8 cellular contexts compared by ENCODE assay signal in the genomic region with DNA sequence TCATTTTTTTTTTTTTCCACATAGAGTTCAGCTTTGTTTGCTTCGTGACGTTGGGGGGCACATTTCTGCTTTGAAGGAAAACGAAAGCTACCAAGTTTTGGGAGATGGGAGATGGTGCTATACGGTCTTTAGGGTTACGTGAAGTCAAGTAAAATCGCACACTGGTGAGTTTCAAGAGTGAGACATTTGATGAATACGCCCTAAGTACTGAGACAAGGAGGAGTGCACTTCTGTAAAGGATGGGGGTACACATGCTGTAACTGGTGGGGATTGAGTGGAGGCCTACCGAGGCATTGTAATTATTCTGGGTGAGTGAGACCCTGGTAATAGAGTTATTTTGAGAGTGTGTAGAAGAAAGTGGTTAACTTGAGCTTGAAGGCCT. TPM values are rescaled to one million over a fixed set of nuclear protein-coding genes. Genes with fewer than 3 reads are reported as not detected.
DNase-seq lines count a peak whose midpoint lies in the region; ATAC-seq, FAIRE-seq and TF ChIP-seq lines count a peak whose summit lies in the region.

No MANE protein-coding gene starts in this region.

- no peaks in the 10 kb centered on the region for H3K27me3 ChIP-seq in pancreas

- H3K36me3 Mint-ChIP-seq in T-helper 17 cell (ENCODE audit: low read depth) = peaks cover 2% of the 10 kb centered on the region

- peak overlapping the region; percentile 37 to 78 (median 58) for H3K27ac ChIP-seq in pancreas

- FAIRE-seq in pancreas (lab: Jason Lieb, UNC) (no peak), H54 (lab: Jason Lieb, UNC) (no peak)

- peaks cover 22% of the 10 kb centered on the region for H3K4me1 Mint-ChIP-seq in T-helper 17 cell

- TF ChIP-seq POLR2A in H54 (IDR thresholded peaks at IDR 0.05; ENCODE audit: low read depth, low read length) (no peak), GM18505 (IDR thresholded peaks at IDR 0.05; ENCODE audit: borderline replicate concordance, extremely low read depth, insufficient read depth, insufficient read length) (no peak)

- WGBS in pancreas, 2 donors = 1 to 21% methylated on average over 8 of the region's 8 CpGs

- DNase-seq in SIG-M5 treated with dmso at 0.1 percent for 504 hours (lab: John Stamatoyannopoulos, UW; ENCODE audit: unreplicated experiment) (peak; percentile 44), SIG-M5 (lab: John Stamatoyannopoulos, UW) (no peak), T-helper 17 cell (no peak), fibroblast of villous mesenchyme (ENCODE audit: low read depth) (no peak), pancreas (no peak), H54 (ENCODE audit: insufficient read length, low spot score) (no peak)

- ATAC-seq in T-helper 17 cell (peak; percentile 7), pancreas (peak; percentile 14 to 39 (median 29)), GM18505 (IDR thresholded peaks at IDR 0.05; ENCODE audit: unreplicated experiment) (no peak), GM21447 (IDR thresholded peaks at IDR 0.05; ENCODE audit: unreplicated experiment) (no peak)

- H3K4me3 ChIP-seq in fibroblast of villous mesenchyme (ENCODE audit: low read depth, low read length) (peak overlapping the region; percentile 70), pancreas (peak overlapping the region; percentile 0 to 40 (median 22))

- intact Hi-C loops in pancreas (cut with DNase I) = no loop called here

- peak overlapping the region; percentile 97 for H3K4me3 Mint-ChIP-seq in T-helper 17 cell

- H3K9me3 ChIP-seq in T-helper 17 cell (ENCODE audit: control insufficient read depth, low read length, poor library complexity, severe bottlenecking) (no peaks in the 10 kb centered on the region), pancreas (no peaks in the 10 kb centered on the region)

- H3K36me3 ChIP-seq in pancreas = no peaks in the 10 kb centered on the region

- H3K27ac Mint-ChIP-seq in T-helper 17 cell = peak overlapping the region; percentile 97

- no peaks in the 10 kb centered on the region for H3K27me3 Mint-ChIP-seq in T-helper 17 cell

- TF ChIP-seq CTCF in fibroblast of villous mesenchyme (IDR thresholded peaks at IDR 0.05; ENCODE audit: insufficient read depth, low read depth, low read length) (no peak), pancreas (IDR thresholded peaks at IDR 0.05) (no peak)

- no peaks in the 10 kb centered on the region for H3K4me1 ChIP-seq in pancreas

RNA-seq across cellular contexts. Expression of a gene that starts 0.5 kb away (rescaled TPM):
- total RNA-seq in T-helper 17 cell (10 to 100 TPM; 81.3 to 97.0 TPM), fibroblast of villous mesenchyme (62.2 and 74.7 TPM in 2 replicates), pancreas (10 to 100 TPM; 28.5 to 67.0 (median 37.2) TPM)
- polyA plus RNA-seq in pancreas = 10 to 100 TPM; 28.1 to 59.7 TPM

RNA-seq across cellular contexts. Expression of a gene that starts 0.7 kb away (rescaled TPM):
- total RNA-seq in T-helper 17 cell (1 to 10 TPM; 1.1 to 1.6 TPM), fibroblast of villous mesenchyme (0.43 and 2.6 TPM in 2 replicates), pancreas (1 to 10 TPM; 1.2 to 3.9 (median 2.0) TPM)
- 10 to 100 TPM in 1 of 2 donors, 1 to 10 TPM in 1; 3.8 to 18.9 TPM for polyA plus RNA-seq in pancreas

Comparison
In these comparisons a context has a peak if more than half of its experiments do, and no peak if none do; other contexts are left out.
1. ATAC-seq: peak in T-helper 17 cell (single experiment) and pancreas (4 of 4); none in GM18505 (single experiment) and GM21447 (single experiment).